10 cellular contexts compared by ENCODE assay signal in the genomic region with DNA sequence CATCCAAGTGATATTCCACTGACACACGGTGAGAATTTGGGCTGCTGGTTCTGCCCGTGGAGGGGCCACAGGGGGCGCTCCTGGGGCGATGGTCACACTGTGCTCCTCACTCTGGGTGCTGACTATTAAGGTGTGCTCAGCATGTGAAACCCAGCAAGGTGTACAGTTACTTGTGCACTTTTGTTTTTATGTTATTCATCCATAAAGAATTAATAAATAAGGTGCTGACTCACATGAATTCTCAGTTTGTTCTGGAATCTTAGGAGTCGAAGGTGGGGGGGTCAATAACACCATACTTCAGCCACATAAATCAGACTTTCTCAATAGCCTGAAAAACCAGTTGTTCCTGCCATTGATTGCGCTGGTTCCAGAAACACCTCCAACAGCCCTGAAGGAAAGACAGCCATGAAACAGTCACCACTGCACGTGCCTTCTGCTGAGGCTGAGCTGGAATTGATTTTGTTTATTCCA. TPM values are rescaled to one million over a fixed set of nuclear protein-coding genes. Genes with fewer than 3 reads are reported as not detected.
A peak's percentile ranks its signal among the peaks of the same experiment; 100 is the strongest.
DNase-seq lines count a peak whose midpoint lies in the region; ATAC-seq, FAIRE-seq and TF ChIP-seq lines count a peak whose summit lies in the region.
"Had no signal": no experiment of that assay in that cellular context is flagged by ENCODE, and none has a peak within 500 bp of the region (broad histone marks: within the 10 kb centered on the region; RNA-seq: fewer than 3 reads in every experiment).

No MANE protein-coding gene starts in this region.

- H3K9me3 ChIP-seq in IMR-90 (ENCODE audit: control insufficient read depth, insufficient read depth, low read length): no peaks in the 10 kb centered on the region; the same call in 1 of the 2 replicates

- no peaks in the 10 kb centered on the region for H3K27me3 ChIP-seq in ACC112 (ENCODE audit: insufficient read depth, low read length)
- 0 out of 2 replicates have a peak, but pooled peaks cover 2% of the 10 kb centered on the region for H3K27me3 ChIP-seq in IMR-90 (ENCODE audit: control insufficient read depth, insufficient read depth, low read length)

- H3K9ac ChIP-seq in IMR-90 (ENCODE audit: low read depth, low read length): no peak overlapping the region

- in situ Hi-C loops in IMR-90 (cut with MboI; ENCODE audit: low sequenced_read_pairs): no loop called here

- H3K4ac ChIP-seq in IMR-90 (ENCODE audit: low read depth, low read length): peak overlapping the region; percentile 76

- H4K91ac ChIP-seq in IMR-90 (ENCODE audit: insufficient read depth, low read depth, low read length): peak overlapping the region; percentile 69

- BruUV-seq in IMR-90 (replicated peaks; lab: Mats Ljungman, UMichigan): no TSS peak

- peaks cover 30% of the 10 kb centered on the region for H3K4me1 ChIP-seq in ACC112 (ENCODE audit: control insufficient read depth, insufficient read depth, low read length, unreplicated experiment)
- H3K4me1 ChIP-seq in IMR-90 (ENCODE audit: control insufficient read depth, insufficient read depth, low read length): peaks cover 24% of the 10 kb centered on the region

- CTCF ChIA-PET in IMR-90 (lab: Yijun Ruan, JAX): interaction anchor here (1.8 kb wide), 1 partner anchor 11 kb away, joined by 8 read pairs; no protein-coding TSS in a partner anchor

- 40% methylated on average over 1 of the region's 7 CpGs; no CpG with 5 or more reads in 1 of the 2 experiments for WGBS in IMR-90 (ENCODE audit: extremely low coverage in 2 of 2, insufficient read length in 1 of 2), 2 experiments

- H3K36me3 ChIP-seq in ACC112 (ENCODE audit: insufficient read depth, low read length) (no peaks in the 10 kb centered on the region), IMR-90 (ENCODE audit: control insufficient read depth, insufficient read depth, low read length) (no peaks in the 10 kb centered on the region; the same call in 1 of the 2 replicates)

- peak overlapping the region; percentile 86 for H3K23ac ChIP-seq in IMR-90 (ENCODE audit: low read depth, low read length)

- dilution Hi-C loops in IMR-90 (cut with HindIII; ENCODE audit: low sequenced_read_pairs, unreplicated experiment): no loop called here

- peak overlapping the region; percentile 77 for H2BK20ac ChIP-seq in IMR-90 (ENCODE audit: low read depth, low read length)

- H3K4me1 Mint-ChIP-seq in nephron: peaks cover 77% of the 10 kb centered on the region

- TF ChIP-seq POLR2A in IMR-90 (IDR thresholded peaks at IDR 0.05; ENCODE audit: low read depth, low read length) (no peak), GM12891 (IDR thresholded peaks at IDR 0.05; ENCODE audit: low read depth, low read length) (no peak)

- TF ChIP-seq CTCF in IMR-90 (conservative IDR thresholded peaks at IDR 0.05; ENCODE audit: low read depth, low read length) (0 out of 2 replicates have a peak, but pooled peaks have one; percentile 16), choroid plexus epithelial cell (conservative IDR thresholded peaks at IDR 0.05; ENCODE audit: low read depth, low read length) (peak; percentile 47), nephron (IDR thresholded peaks at IDR 0.05; ENCODE audit: unreplicated experiment in 3 of 3) (no peak)

- H3K36me3 Mint-ChIP-seq in nephron (ENCODE audit: low read depth): peaks cover 5% of the 10 kb centered on the region
- H3K36me3 Mint-ChIP-seq: activated naive CD8-positive, alpha-beta T cell treated with anti-CD3 and anti-CD28 coated beads, Interleukin-2, amount 10 ng/mL, durations not matched to agents 7 days and 5 days; naive B cell had no signal

- H2BK15ac ChIP-seq in IMR-90 (ENCODE audit: low read depth, low read length): peak overlapping the region; percentile 66; the same call in 1 of the 3 replicates

- peak overlapping the region; percentile 66 for H3K4me2 ChIP-seq in IMR-90 (ENCODE audit: low read depth, low read length)

- H3K18ac ChIP-seq in IMR-90 (ENCODE audit: low read depth, low read length): peak overlapping the region; percentile 70; the same call in 1 of the 2 replicates

- peak overlapping the region; percentile 54; the same call in 1 of the 2 replicates for H3K56ac ChIP-seq in IMR-90 (ENCODE audit: extremely low read depth, insufficient read depth, low read length)

- DNase-seq in IMR-90 (peak; percentile 34), choroid plexus epithelial cell (ENCODE audit: low read depth) (peak; percentile 47), NCI-H2029 (lab: John Stamatoyannopoulos, UW) (no peak), GM12891 (ENCODE audit: insufficient read length, low spot score) (no peak), DMS53 treated with DMSO at 0.1 percent for 48 hours (lab: John Stamatoyannopoulos, UW; ENCODE audit: unreplicated experiment) (no peak)
- DNase-seq: activated naive CD8-positive, alpha-beta T cell treated with anti-CD3 and anti-CD28 coated beads, Interleukin-2, amount 10 ng/mL, durations not matched to agents 7 days and 5 days; naive B cell had no signal

- H4K5ac ChIP-seq in IMR-90 (ENCODE audit: low read depth, low read length): peak overlapping the region; percentile 40; the same call in 1 of the 2 replicates

- no peak for TF ChIP-seq RAD21 in IMR-90 (IDR thresholded peaks at IDR 0.05; ENCODE audit: low read length)

- peak overlapping the region; percentile 93 to 99 (median 98) for H3K27ac Mint-ChIP-seq in nephron

- H2AK5ac ChIP-seq in IMR-90 (ENCODE audit: low read depth, low read length): peak overlapping the region; percentile 70; the same call in 1 of the 2 replicates

- H3K4me3 ChIP-seq in ACC112 (ENCODE audit: low read depth, low read length): peak overlapping the region; percentile 51
- no peak overlapping the region for H3K4me3 ChIP-seq in IMR-90 (ENCODE audit: insufficient read depth, low read depth, low read length)
- no peak overlapping the region for H3K4me3 ChIP-seq in choroid plexus epithelial cell (ENCODE audit: low read depth, low read length)

- peak overlapping the region in 2 of 3 experiments; percentile 35 to 62 for H3K4me3 Mint-ChIP-seq in nephron

- peak overlapping the region; percentile 83 for H2AK9ac ChIP-seq in IMR-90 (replicated peaks; ENCODE audit: low read depth, low read length, poor library complexity)

- peak overlapping the region; percentile 71 for H3K14ac ChIP-seq in IMR-90 (replicated peaks; ENCODE audit: low read depth, low read length)

- H2AFZ ChIP-seq in ACC112 (ENCODE audit: low read length, unreplicated experiment) (peak overlapping the region; percentile 34), IMR-90 (replicated peaks; ENCODE audit: low read length, poor library complexity) (peak overlapping the region; percentile 88)

- H2BK5ac ChIP-seq in IMR-90 (ENCODE audit: low read depth, low read length, poor library complexity, severe bottlenecking): peak overlapping the region; percentile 51

- intact Hi-C loops in IMR-90 (cut with micrococcal nuclease): loop anchor here (5.0 kb wide), 1 partner anchor 155 kb away; no protein-coding TSS in a partner anchor

- H3K27me3 Mint-ChIP-seq in nephron (ENCODE audit: low read depth): no peaks in the 10 kb centered on the region
- H3K27me3 Mint-ChIP-seq: activated naive CD8-positive, alpha-beta T cell treated with anti-CD3 and anti-CD28 coated beads, Interleukin-2, amount 10 ng/mL, durations not matched to agents 7 days and 5 days had no signal

- ATAC-seq in IMR-90 (ENCODE audit: low read depth): peak; percentile 31
- ATAC-seq in HG03378 (IDR thresholded peaks at IDR 0.05; ENCODE audit: unreplicated experiment): no peak

- no peak for FAIRE-seq in GM12891 (lab: Jason Lieb, UNC)

- H3K79me2 ChIP-seq in ACC112 (ENCODE audit: control insufficient read depth, insufficient read depth, low read length, unreplicated experiment): no peaks in the 10 kb centered on the region

- H3K9me1 ChIP-seq in IMR-90 (ENCODE audit: insufficient read depth, low read length): peaks cover 20% of the 10 kb centered on the region

- POLR2A ChIA-PET in IMR-90 (lab: Charles Lee; ENCODE audit: unreplicated experiment): no interaction called here

- H4K8ac ChIP-seq in IMR-90 (ENCODE audit: low read depth in 2 of 2, low read length in 2 of 2): peak overlapping the region in 1 of 2 experiments; percentile 78; a peak in 3 of 4 replicates

- H3K79me1 ChIP-seq in IMR-90 (ENCODE audit: low read depth in 1 of 2, low read length in 2 of 2): 0 out of 4 replicates have a peak, but pooled peaks cover 0 to 3% of the 10 kb centered on the region in 2 experiments

- peak overlapping the region; percentile 75 for H3K27ac ChIP-seq in ACC112 (ENCODE audit: low read depth, low read length)
- peak overlapping the region; percentile 87 for H3K27ac ChIP-seq in IMR-90 (ENCODE audit: insufficient read depth, low read length)

- peak overlapping the region; percentile 97 for H2BK120ac ChIP-seq in IMR-90 (ENCODE audit: low read depth, low read length)

- H4K20me1 ChIP-seq in IMR-90 (ENCODE audit: insufficient read depth, low read length): no peaks in the 10 kb centered on the region

- H3K9me3 Mint-ChIP-seq in nephron: no peaks in the 10 kb centered on the region
- H3K9me3 Mint-ChIP-seq: activated naive CD8-positive, alpha-beta T cell treated with anti-CD3 and anti-CD28 coated beads, Interleukin-2, amount 10 ng/mL, durations not matched to agents 7 days and 5 days had no signal

TF ChIP-seq in IMR-90, 13 proteins besides CTCF, POLR2A, EP300 and RAD21:
- peak; percentile 89 for TF ChIP-seq BHLHE40 (IDR thresholded peaks at IDR 0.05; ENCODE audit: low read depth, low read length)
- TF ChIP-seq MAZ (IDR thresholded peaks at IDR 0.05; ENCODE audit: borderline replicate concordance, low read depth, low read length): no peak
- no peak for TF ChIP-seq CHD1 (IDR thresholded peaks at IDR 0.05; ENCODE audit: low read depth, low read length)
- TF ChIP-seq MXI1 (IDR thresholded peaks at IDR 0.05; ENCODE audit: borderline replicate concordance, low read depth, low read length): no peak
TF ChIP-seq in IMR-90: peak in this region for 1.

TF ChIP-seq in GM12891, 5 proteins besides CTCF, POLR2A, EP300 and RAD21:
- TF ChIP-seq SPI1 (IDR thresholded peaks at IDR 0.05; ENCODE audit: low read depth, low read length) (no peak), TAF1 (IDR thresholded peaks at IDR 0.05; ENCODE audit: low read depth, low read length) (no peak), POLR2AphosphoS5 (IDR thresholded peaks at IDR 0.05; ENCODE audit: low read depth, low read length) (no peak), PAX5 (IDR thresholded peaks at IDR 0.05; ENCODE audit: insufficient read depth, low read length, severe bottlenecking) (no peak), POU2F2 (IDR thresholded peaks at IDR 0.05; ENCODE audit: low read depth, low read length) (no peak)
TF ChIP-seq in GM12891: peak in this region for 0.

RNA-seq across cellular contexts. Expression of a gene that starts 53.5 kb away (rescaled TPM):
- total RNA-seq in IMR-90 (2012; rRNA removed): under 0.01 TPM in 1 of 2 replicates, not detected in the other
- not detected in 2 replicates for polyA plus RNA-seq in IMR-90 (2012; rRNA removed)
- polyA plus RNA-seq in IMR-90 (2012; cell fraction: cytosol; rRNA removed): not detected in 2 replicates
- not detected in 2 replicates for polyA plus RNA-seq in IMR-90 (2012; cell fraction: nucleus; rRNA removed; ENCODE audit: low replicate concordance)
- 0.04 TPM for polyA plus RNA-seq in GM12891 (2012; ENCODE audit: low read depth, missing spikeins)
- total RNA-seq: activated naive CD8-positive, alpha-beta T cell treated with anti-CD3 and anti-CD28 coated beads, Interleukin-2, amount 10 ng/mL, durations not matched to agents 7 days and 5 days had no signal

Comparison
In these comparisons a context has a peak if more than half of its experiments do, and no peak if none do; other contexts are left out.
1. DNase-seq: peak in IMR-90 (single experiment) and choroid plexus epithelial cell (single experiment); none in NCI-H2029 (single experiment), GM12891 (single experiment) and DMS53 treated with DMSO at 0.1 percent for 48 hours (single experiment).
2. CTCF ChIP-seq: peak in IMR-90 (single experiment) and choroid plexus epithelial cell (single experiment); none in nephron (0 of 3).